Comparison of ENCODE assay signal across 11 cellular contexts in the genomic region with DNA sequence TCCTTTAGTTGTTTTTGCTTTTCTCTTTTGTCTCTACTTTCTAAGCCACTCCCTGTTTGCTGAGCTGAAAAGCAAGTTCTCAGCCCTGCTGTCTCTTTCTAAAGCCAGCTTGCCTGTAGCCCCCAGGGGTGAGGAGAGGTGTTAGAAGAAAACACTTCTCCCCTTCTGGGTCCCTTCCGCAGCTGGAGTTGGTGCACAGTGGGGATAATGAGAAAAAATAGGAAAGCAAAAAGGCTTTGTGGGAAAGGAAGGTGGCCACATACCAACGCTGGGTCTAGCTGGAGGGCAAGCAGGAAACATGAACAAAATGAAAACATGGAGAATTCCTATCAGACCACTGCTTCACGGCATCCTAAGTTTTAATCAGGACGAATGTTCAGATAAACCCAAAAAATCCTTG. TPM values are rescaled to one million over a fixed set of nuclear protein-coding genes. Genes with fewer than 3 reads are reported as not detected.
DNase-seq lines count a peak whose midpoint lies in the region; ATAC-seq, FAIRE-seq and TF ChIP-seq lines count a peak whose summit lies in the region.
"Had no signal": no experiment of that assay in that cellular context is flagged by ENCODE, and none has a peak within 500 bp of the region (broad histone marks: within the 10 kb centered on the region; RNA-seq: fewer than 3 reads in every experiment).

No MANE protein-coding gene starts in this region.

- WGBS in HUES64, result 66% methylated on average over 4 of the region's 4 CpGs
- WGBS in K562 (ENCODE audit: insufficient coverage, low coverage, missing lambda C conversion rate), result 42% methylated on average over 4 of the region's 4 CpGs

- peaks cover 50% of the 10 kb centered on the region for H3K4me1 ChIP-seq in DND-41 (ENCODE audit: insufficient read depth, low read length)
- H3K4me1 ChIP-seq in HUES64 (ENCODE audit: insufficient read depth, low read length), result peaks cover 24% of the 10 kb centered on the region
- H3K4me1 ChIP-seq in K562 (replicated peaks in 1 of 2; ENCODE audit: control insufficient read depth in 2 of 2, insufficient read depth in 2 of 2, low read length in 2 of 2), result peaks cover 15 to 40% of the 10 kb centered on the region in 2 experiments
- H3K4me1 ChIP-seq in osteoblast (ENCODE audit: insufficient read depth, low read length), result peaks cover 67% of the 10 kb centered on the region

- in situ Hi-C loops in K562 (cut with MboI), result no loop called here

- DNase-seq in DND-41, result no peak
- DNase-seq in K562 (ENCODE audit: extremely low read depth in 1 of 4, low spot score in 3 of 4), result no peak
- no peak for DNase-seq in osteoblast (ENCODE audit: insufficient read length, low spot score, missing footprints)
- DNase-seq in RCC 7860 (ENCODE audit: low spot score), result no peak
- no peak for DNase-seq in NAMALWA (ENCODE audit: low spot score)
- DNase-seq: MM.1S had no signal

- no peak for TF ChIP-seq RAD21 in K562 (CRISPR knock-in tag; conservative IDR thresholded peaks at IDR 0.05 in 1 of 2, IDR thresholded peaks at IDR 0.05 in 1 of 2)

- POLR2A ChIA-PET in K562 (lab: Yijun Ruan, JAX), result interaction anchor here (0.7 to 7.5 kb wide), 3 partner anchors 9 to 75 kb away, joined by 3 to 84 read pairs (median 3); partner anchors contain the start of gene SLC20A1

- H3K4me2 ChIP-seq in DND-41 (ENCODE audit: insufficient read depth, low read length), result peak overlapping the region; percentile 67
- no peak overlapping the region for H3K4me2 ChIP-seq in K562 (ENCODE audit: insufficient read depth, low read length)
- peak overlapping the region; percentile 79 for H3K4me2 ChIP-seq in osteoblast (ENCODE audit: insufficient read depth, low read length)

- H3K36me3 ChIP-seq in DND-41 (ENCODE audit: insufficient read depth, low read length) (no peaks in the 10 kb centered on the region), HUES64 (ENCODE audit: insufficient read depth, low read length) (no peaks in the 10 kb centered on the region), K562 (ENCODE audit: control insufficient read depth, insufficient read depth, low read length) (no peaks in the 10 kb centered on the region), osteoblast (ENCODE audit: insufficient read depth, low read length) (no peaks in the 10 kb centered on the region)
- H3K36me3 ChIP-seq: heart left ventricle, left ventricle myocardium inferior had no signal

- FAIRE-seq in K562 (lab: Jason Lieb, UNC), result no peak
- FAIRE-seq in RCC 7860 (lab: Jason Lieb, UNC), result no peak
- FAIRE-seq: endometrium had no signal

- H3K79me2 ChIP-seq in DND-41 (ENCODE audit: insufficient read depth, low read length) (no peaks in the 10 kb centered on the region), K562 (ENCODE audit: control insufficient read depth, insufficient read depth, low read length) (no peaks in the 10 kb centered on the region), osteoblast (ENCODE audit: insufficient read depth, low read length) (no peaks in the 10 kb centered on the region)

- TF ChIP-seq CTCF in DND-41 (IDR thresholded peaks at IDR 0.05; ENCODE audit: borderline replicate concordance, extremely low read depth, low read length, poor library complexity, severe bottlenecking) (no peak), K562 (IDR thresholded peaks at IDR 0.05 in 2 of 3, conservative IDR thresholded peaks at IDR 0.05 in 1 of 3; ENCODE audit: insufficient read depth in 2 of 3, low read depth in 1 of 3, low read length in 3 of 3) (no peak), osteoblast (IDR thresholded peaks at IDR 0.05; ENCODE audit: extremely low read depth, low read depth, low read length) (no peak)

- no peak for ATAC-seq in DND-41 (ENCODE audit: insufficient read depth, low read depth)
- ATAC-seq in K562, result no peak
- no peak for ATAC-seq in HG03378 (IDR thresholded peaks at IDR 0.05; ENCODE audit: unreplicated experiment)

- no peaks in the 10 kb centered on the region for H3K9me1 ChIP-seq in K562 (ENCODE audit: control insufficient read depth, insufficient read depth, low read length)

- H2AFZ ChIP-seq in DND-41 (ENCODE audit: low read depth, low read length) (peak overlapping the region; percentile 59), K562 (ENCODE audit: low read depth, low read length) (peak overlapping the region; percentile 48), osteoblast (ENCODE audit: low read length) (peak overlapping the region; percentile 2)

- H3K9me3 ChIP-seq in DND-41 (ENCODE audit: insufficient read depth, low read length, severe bottlenecking), result no peaks in the 10 kb centered on the region
- H3K9me3 ChIP-seq in HUES64 (ENCODE audit: insufficient read depth, low read depth, low read length), result no peaks in the 10 kb centered on the region
- no peaks in the 10 kb centered on the region for H3K9me3 ChIP-seq in K562 (replicated peaks; ENCODE audit: control insufficient read depth, insufficient read depth, low read depth, low read length)
- no peaks in the 10 kb centered on the region for H3K9me3 ChIP-seq in osteoblast (ENCODE audit: low read depth, low read length)
- H3K9me3 ChIP-seq: heart left ventricle, left ventricle myocardium inferior had no signal

- BruUV-seq in K562 (replicated peaks; lab: Mats Ljungman, UMichigan), result no TSS peak

- CTCF ChIA-PET in K562 (lab: Yijun Ruan, JAX; ENCODE audit: low intra/inter-chr PET ratio), result no interaction called here

- no peak for TF ChIP-seq EP300 in K562 (IDR thresholded peaks at IDR 0.05; ENCODE audit: low read length)

- H3K27ac ChIP-seq in DND-41 (ENCODE audit: low read length) (peak overlapping the region; percentile 74), HUES64 (ENCODE audit: low read depth, low read length) (0 out of 2 replicates have a peak overlapping the region, but pooled peaks have one; percentile 22), K562 (ENCODE audit: extremely low read depth, low read depth, low read length) (no peak overlapping the region), osteoblast (ENCODE audit: low read depth, low read length) (peak overlapping the region; percentile 17)

- H3K4me3 ChIP-seq in DND-41 (ENCODE audit: low read depth in 1 of 2, low read length in 2 of 2) (peak overlapping the region in 1 of 2 experiments; percentile 50; a peak in 2 of 4 replicates), HUES64 (ENCODE audit: low read length) (no peak overlapping the region), K562 (no peak overlapping the region), osteoblast (ENCODE audit: insufficient read depth, low read length) (no peak overlapping the region)
- H3K4me3 ChIP-seq: left ventricle myocardium inferior had no signal

- no peak for TF ChIP-seq POLR2A in K562 (conservative IDR thresholded peaks at IDR 0.05)

- H3K27me3 ChIP-seq in DND-41 (ENCODE audit: insufficient read depth, low read length, poor library complexity), result no peaks in the 10 kb centered on the region
- no peaks in the 10 kb centered on the region for H3K27me3 ChIP-seq in HUES64 (ENCODE audit: insufficient read depth, low read length)
- no peaks in the 10 kb centered on the region for H3K27me3 ChIP-seq in K562 (ENCODE audit: control insufficient read depth in 2 of 2, insufficient read depth in 2 of 2, low read length in 2 of 2)
- no peaks in the 10 kb centered on the region for H3K27me3 ChIP-seq in osteoblast (ENCODE audit: insufficient read depth, low read length)
- H3K27me3 ChIP-seq: heart left ventricle had no signal

- intact Hi-C loops in K562 (cut with micrococcal nuclease), result loop anchor here (2.0 kb wide), 1 partner anchor 37 kb away; no protein-coding TSS in a partner anchor

- H4K20me1 ChIP-seq in DND-41 (ENCODE audit: insufficient read depth, low read length) (no peaks in the 10 kb centered on the region), K562 (replicated peaks; ENCODE audit: control insufficient read depth, insufficient read depth, low read length) (no peaks in the 10 kb centered on the region), osteoblast (ENCODE audit: insufficient read depth, low read length) (no peaks in the 10 kb centered on the region)

- H3K9ac ChIP-seq in DND-41 (ENCODE audit: low read depth, low read length), result peak overlapping the region; percentile 19
- 0 out of 2 replicates have a peak overlapping the region, but pooled peaks have one; percentile 10 for H3K9ac ChIP-seq in HUES64 (ENCODE audit: low read depth, low read length)
- H3K9ac ChIP-seq in K562 (ENCODE audit: insufficient read depth in 1 of 2, low read depth in 2 of 2, low read length in 2 of 2), result peak overlapping the region in 1 of 2 experiments; percentile 29; a peak in 1 of 4 replicates

RNA-seq across cellular contexts. Expression of gene SLC20A1, which starts 15.5 kb away (rescaled TPM):
- 70.0 TPM for polyA plus RNA-seq in HUES64 (2013, experiment 1 of 2)
- 50.9 TPM for polyA plus RNA-seq in HUES64 (2013, experiment 2 of 2)
- total RNA-seq in K562 (2011; cell fraction: chromatin; rRNA removed; ENCODE audit: low replicate concordance), result 495 and 804 TPM in 2 replicates
- 263 and 289 TPM in 2 replicates for total RNA-seq in K562 (2011; cell fraction: nucleolus; rRNA removed)
- 478 and 674 TPM in 2 replicates for total RNA-seq in K562 (2011; cell fraction: nucleoplasm; rRNA removed)
- total RNA-seq in K562 (2014; rRNA removed) (64.7 and 66.0 TPM in 2 replicates), K562 (2014; rRNA removed; fragmentation: Illumina TruSeq; extraction: Trizol) (95.1 and 111 TPM in 2 replicates), K562 (2015; rRNA removed; fragmentation: Illumina TruSeq; extraction: Trizol) (66.8 and 68.9 TPM in 2 replicates), K562 (2021) (123 and 136 TPM in 2 replicates), osteoblast (96.3 and 131 TPM in 2 replicates)
- polyA plus RNA-seq in K562 (2011; rRNA removed) (101 and 150 TPM in 2 replicates), K562 (2014; fragmentation: Illumina TruSeq; extraction: Trizol) (85.8 and 87.8 TPM in 2 replicates), K562 (2014; fragmentation: Nextera tagmentation; extraction: Ambion mirVana) (10 to 100 TPM; 53.8 to 56.1 TPM), K562 (2014; rRNA removed) (74.7 and 77.3 TPM in 2 replicates)
- polyA plus RNA-seq in K562 (2011; cell fraction: cytosol; rRNA removed), result 105 and 114 TPM in 2 replicates
- 166 and 277 TPM in 2 replicates for polyA plus RNA-seq in K562 (2011; cell fraction: nucleus; rRNA removed)
- polyA plus RNA-seq in K562 (2012), result 55.6 and 102 TPM in 2 replicates
- 151 and 243 TPM in 2 replicates for polyA minus RNA-seq in K562 (2011; rRNA and poly(A)+ RNA removed)
- 79.2 and 124 TPM in 2 replicates for polyA minus RNA-seq in K562 (2011; cell fraction: cytosol; rRNA and poly(A)+ RNA removed)
- polyA minus RNA-seq in K562 (2011; cell fraction: nucleus; rRNA and poly(A)+ RNA removed), result 120 and 135 TPM in 2 replicates

RNA-seq across cellular contexts. Expression of gene CHCHD5, which starts 45.9 kb away (rescaled TPM):
- polyA plus RNA-seq in HUES64 (2013, experiment 1 of 2), result 36.2 TPM
- 31.2 TPM for polyA plus RNA-seq in HUES64 (2013, experiment 2 of 2)
- total RNA-seq in K562 (2011; cell fraction: chromatin; rRNA removed; ENCODE audit: low replicate concordance), result 7.9 and 16.5 TPM in 2 replicates
- total RNA-seq in K562 (2011; cell fraction: nucleolus; rRNA removed), result 11.1 and 12.7 TPM in 2 replicates
- total RNA-seq in K562 (2011; cell fraction: nucleoplasm; rRNA removed), result 13.7 and 16.6 TPM in 2 replicates
- total RNA-seq in K562 (2014; rRNA removed) (33.4 and 61.2 TPM in 2 replicates), K562 (2014; rRNA removed; fragmentation: Illumina TruSeq; extraction: Trizol) (5.7 and 7.4 TPM in 2 replicates), K562 (2015; rRNA removed; fragmentation: Illumina TruSeq; extraction: Trizol) (25.8 and 29.4 TPM in 2 replicates), K562 (2021) (42.9 and 55.3 TPM in 2 replicates), osteoblast (7.7 and 10.1 TPM in 2 replicates)
- polyA plus RNA-seq in K562 (2011; rRNA removed) (16.4 and 21.9 TPM in 2 replicates), K562 (2014; fragmentation: Illumina TruSeq; extraction: Trizol) (21.0 and 45.8 TPM in 2 replicates), K562 (2014; fragmentation: Nextera tagmentation; extraction: Ambion mirVana) (10 to 100 TPM; 56.0 to 79.3 TPM), K562 (2014; rRNA removed) (42.4 and 61.3 TPM in 2 replicates)
- 36.1 and 82.6 TPM in 2 replicates for polyA plus RNA-seq in K562 (2011; cell fraction: cytosol; rRNA removed)
- polyA plus RNA-seq in K562 (2011; cell fraction: nucleus; rRNA removed), result 16.0 and 28.0 TPM in 2 replicates
- 66.1 and 68.6 TPM in 2 replicates for polyA plus RNA-seq in K562 (2012)
- 2.9 and 3.0 TPM in 2 replicates for polyA minus RNA-seq in K562 (2011; rRNA and poly(A)+ RNA removed)
- 8.4 and 11.6 TPM in 2 replicates for polyA minus RNA-seq in K562 (2011; cell fraction: cytosol; rRNA and poly(A)+ RNA removed)
- 3.5 and 6.0 TPM in 2 replicates for polyA minus RNA-seq in K562 (2011; cell fraction: nucleus; rRNA and poly(A)+ RNA removed)

Comparison
In these comparisons a context has a peak if more than half of its experiments do, and no peak if none do; other contexts are left out.
1. H2AFZ ChIP-seq: peak in every context shown above with its lines; median percentile 59 in DND-41; 48 in K562; 2 in osteoblast.